9 cellular contexts compared by ENCODE assay signal in the genomic region with DNA sequence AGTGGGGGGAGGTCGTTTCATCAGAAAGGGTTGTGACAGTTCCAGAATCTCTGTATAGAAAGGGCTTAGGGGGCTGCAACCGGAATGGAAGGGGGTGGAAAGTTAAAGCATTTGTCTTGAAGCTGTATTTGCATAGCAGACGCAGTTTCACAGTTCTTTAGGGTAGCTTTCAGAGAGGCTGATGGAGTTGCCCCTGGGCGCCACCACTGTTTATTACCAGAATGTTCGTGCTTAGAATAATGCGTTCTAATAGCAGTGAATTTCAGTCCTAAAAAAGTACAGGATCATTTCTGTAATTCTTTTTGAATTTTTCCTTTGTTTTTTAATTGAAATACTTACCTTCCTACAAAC. TPM values are rescaled to one million over a fixed set of nuclear protein-coding genes. Genes with fewer than 3 reads are reported as not detected.
DNase-seq lines count a peak whose midpoint lies in the region; ATAC-seq and TF ChIP-seq lines count a peak whose summit lies in the region.
"Had no signal": no experiment of that assay in that cellular context is flagged by ENCODE, and none has a peak within 500 bp of the region (broad histone marks: within the 10 kb centered on the region; RNA-seq: fewer than 3 reads in every experiment).

No MANE protein-coding gene starts in this region.

- no peaks in the 10 kb centered on the region for H3K9me3 ChIP-seq in breast epithelium
- H3K9me3 ChIP-seq in Panc1 (ENCODE audit: control insufficient read depth, insufficient read depth, low read depth, low read length): no peaks in the 10 kb centered on the region

- H3K4me1 ChIP-seq in breast epithelium: peaks cover 4 to 5% of the 10 kb centered on the region in 2 donors
- peaks cover 18% of the 10 kb centered on the region for H3K4me1 ChIP-seq in Panc1 (ENCODE audit: control insufficient read depth, insufficient read depth, low read length)

- POLR2A ChIA-PET in MCF 10A (lab: Yijun Ruan, JAX) (interaction anchor here (0.7 to 3.6 kb wide), 8 partner anchors 10 to 1405 kb away, joined by 3 to 11 read pairs (median 4); a partner anchor contains a TSS), Panc1 (lab: Charles Lee) (no interaction called here), GM10248 (lab: Yijun Ruan, JAX) (no interaction called here)

- DNase-seq in MCF 10A (ENCODE audit: unreplicated experiment) (no peak), breast epithelium (ENCODE audit: low spot score in 2 of 2) (no peak), Panc1 (ENCODE audit: low read depth, low spot score) (no peak), epithelial cell of esophagus (ENCODE audit: low read depth) (no peak), GM10248 (ENCODE audit: extremely low spot score) (no peak), iPS-NIHi11 (ENCODE audit: low spot score) (no peak)
- DNase-seq in stimulated activated naive CD8-positive, alpha-beta T cell treated with anti-CD3 and anti-CD28 coated beads, Interleukin-15, amount 100 ng/mL, for 72 hours: no peak

- H3K4me3 Mint-ChIP-seq in MCF 10A (ENCODE audit: unreplicated experiment): peak overlapping the region; percentile 95
- H3K4me3 Mint-ChIP-seq in stimulated activated naive CD8-positive, alpha-beta T cell treated with anti-CD3 and anti-CD28 coated beads, Interleukin-15, amount 100 ng/mL, for 72 hours: peak overlapping the region; percentile 99

- H3K27ac Mint-ChIP-seq in MCF 10A (ENCODE audit: low read depth, unreplicated experiment): no peak overlapping the region
- no peak overlapping the region for H3K27ac Mint-ChIP-seq in stimulated activated naive CD8-positive, alpha-beta T cell treated with anti-CD3 and anti-CD28 coated beads, Interleukin-15, amount 100 ng/mL, for 72 hours

- TF ChIP-seq CTCF in MCF 10A (IDR thresholded peaks at IDR 0.05; ENCODE audit: unreplicated experiment) (no peak), breast epithelium (IDR thresholded peaks at IDR 0.05) (no peak), Panc1 (IDR thresholded peaks at IDR 0.05) (no peak), epithelial cell of esophagus (IDR thresholded peaks at IDR 0.05; ENCODE audit: insufficient read depth, low read depth, low read length, missing control alignments) (no peak), GM10248 (IDR thresholded peaks at IDR 0.05; ENCODE audit: control extremely low read depth, extremely low read depth, low read depth, missing control alignments) (no peak)

- H3K36me3 ChIP-seq in breast epithelium: no peaks in the 10 kb centered on the region
- peaks cover 20% of the 10 kb centered on the region for H3K36me3 ChIP-seq in Panc1 (ENCODE audit: control insufficient read depth, insufficient read depth, low read length)

- CTCF ChIA-PET in MCF 10A (lab: Yijun Ruan, JAX): interaction anchor here (0.6 to 4.3 kb wide), 3 partner anchors 9 to 319 kb away, joined by 3 to 30 read pairs (median 4); no protein-coding TSS in a partner anchor
- CTCF ChIA-PET in Panc1 (lab: Charles Lee): no interaction called here
- CTCF ChIA-PET in GM10248 (lab: Yijun Ruan, JAX): interaction anchor here (1.5 kb wide), 1 partner anchor 9 kb away, joined by 5 read pairs; no protein-coding TSS in a partner anchor

- peaks cover 34% of the 10 kb centered on the region for H3K36me3 Mint-ChIP-seq in MCF 10A (ENCODE audit: insufficient read depth, unreplicated experiment)

- intact Hi-C loops in MCF 10A (cut with micrococcal nuclease) (loop anchor here (5.0 kb wide), 1 partner anchor 143 kb away; no protein-coding TSS in a partner anchor), breast epithelium (cut with DNase I; ENCODE audit: low total_unique reads) (no loop called here), Panc1 (cut with micrococcal nuclease; ENCODE audit: unreplicated experiment) (no loop called here)

- H3K27me3 ChIP-seq in breast epithelium (no peaks in the 10 kb centered on the region), Panc1 (ENCODE audit: control insufficient read depth, insufficient read depth, low read length) (no peaks in the 10 kb centered on the region)

- in situ Hi-C loops in Panc1 (cut with HindIII; ENCODE audit: low pct_unique_long_range_greater_than_20kb, low sequenced_read_pairs): no loop called here

- H3K4me3 ChIP-seq in breast epithelium: no peak overlapping the region
- H3K4me3 ChIP-seq in Panc1 (ENCODE audit: low read depth in 2 of 2, low read length in 2 of 2): peak overlapping the region; percentile 94 to 98
- H3K4me3 ChIP-seq in epithelial cell of esophagus (ENCODE audit: low read length): peak overlapping the region; percentile 84

- no peak for ATAC-seq in Panc1
- no peak for ATAC-seq in stimulated activated naive CD8-positive, alpha-beta T cell treated with anti-CD3 and anti-CD28 coated beads, Interleukin-15, amount 100 ng/mL, for 72 hours
- ATAC-seq in GM19463 (IDR thresholded peaks at IDR 0.05; ENCODE audit: unreplicated experiment): no peak

- H3K27ac ChIP-seq in breast epithelium: no peak overlapping the region
- peak overlapping the region; percentile 95 for H3K27ac ChIP-seq in Panc1 (ENCODE audit: low read length)
- H3K27ac ChIP-seq: epithelial cell of prostate had no signal

- no peaks in the 10 kb centered on the region for H3K9me3 Mint-ChIP-seq in MCF 10A (ENCODE audit: unreplicated experiment)
- no peaks in the 10 kb centered on the region for H3K9me3 Mint-ChIP-seq in stimulated activated naive CD8-positive, alpha-beta T cell treated with anti-CD3 and anti-CD28 coated beads, Interleukin-15, amount 100 ng/mL, for 72 hours

- peaks cover 18% of the 10 kb centered on the region for H3K4me1 Mint-ChIP-seq in MCF 10A (ENCODE audit: insufficient read depth, unreplicated experiment)
- H3K4me1 Mint-ChIP-seq in stimulated activated naive CD8-positive, alpha-beta T cell treated with anti-CD3 and anti-CD28 coated beads, Interleukin-15, amount 100 ng/mL, for 72 hours: peaks cover 24% of the 10 kb centered on the region

- no peaks in the 10 kb centered on the region for H3K27me3 Mint-ChIP-seq in MCF 10A (ENCODE audit: insufficient read depth, unreplicated experiment)
- H3K27me3 Mint-ChIP-seq in stimulated activated naive CD8-positive, alpha-beta T cell treated with anti-CD3 and anti-CD28 coated beads, Interleukin-15, amount 100 ng/mL, for 72 hours: no peaks in the 10 kb centered on the region

- BruUV-seq in MCF 10A (replicated peaks; lab: Mats Ljungman, UMichigan) (no TSS peak), Panc1 (replicated peaks; lab: Mats Ljungman, UMichigan) (TSS peak; percentile 88)

- no peak for TF ChIP-seq POLR2A in breast epithelium (IDR thresholded peaks at IDR 0.05)

RNA-seq across cellular contexts. Expression of a gene that starts 1.3 kb away (rescaled TPM):
- total RNA-seq in MCF 10A (2022) (7.3 and 17.5 TPM in 2 replicates), breast epithelium (under 1 TPM in 1 of 3 donors, not detected in 2; 0.16 TPM), Panc1 (2021; ENCODE audit: unreplicated experiment) (26.3 TPM)
- 4.7 TPM for polyA plus RNA-seq in Panc1 (2012; ENCODE audit: insufficient read length)

Comparison
In these comparisons a context has a peak if more than half of its experiments do, and no peak if none do; other contexts are left out.
1. H3K4me3 ChIP-seq: peak in Panc1 (2 of 2) and epithelial cell of esophagus (single experiment); none in breast epithelium (0 of 3).